In genomic region chr1:182242641-182243040, GRCh38 we compare ENCODE assay signal across 27 cellular contexts.
"Had no signal": no experiment of that assay in that cellular context is flagged by ENCODE, and none has a peak within 500 bp of the region (broad histone marks: within the 10 kb centered on the region; RNA-seq: fewer than 3 reads in every experiment).

No MANE protein-coding gene starts in this region.

- H3K27me3 ChIP-seq: colonic mucosa, dorsolateral prefrontal cortex, esophagus muscularis mucosa, esophagus squamous epithelium, foreskin keratinocyte, gastrocnemius medialis, gastroesophageal sphincter, heart left ventricle had no signal

- H3K27ac ChIP-seq: colonic mucosa, coronary artery, dorsolateral prefrontal cortex, epithelial cell of prostate, esophagus muscularis mucosa, esophagus squamous epithelium, foreskin keratinocyte, gastrocnemius medialis, gastroesophageal sphincter had no signal

- H3K4me3 ChIP-seq: colonic mucosa, coronary artery, dorsolateral prefrontal cortex, esophagus muscularis mucosa, esophagus squamous epithelium, gastrocnemius medialis, gastroesophageal sphincter, heart left ventricle had no signal

- DNase-seq: colonic mucosa; cortex of kidney; dermis blood vessel endothelial cell; dorsolateral prefrontal cortex; effector CD4-positive, alpha-beta T cell; effector CD8-positive, alpha-beta T cell; effector memory CD4-positive, alpha-beta T cell; effector memory CD8-positive, alpha-beta T cell; endodermal cell; erythroblast; esophagus squamous epithelium; foreskin fibroblast; foreskin keratinocyte; foreskin melanocyte; gastrocnemius medialis; glutamatergic neuron; head of caudate nucleus; heart left ventricle had no signal

- H3K36me3 ChIP-seq: colonic mucosa, esophagus muscularis mucosa, esophagus squamous epithelium, gastrocnemius medialis, gastroesophageal sphincter, heart left ventricle had no signal

- H3K9me3 ChIP-seq: colonic mucosa, esophagus muscularis mucosa, esophagus squamous epithelium, gastrocnemius medialis, gastroesophageal sphincter, heart left ventricle had no signal

- H3K4me1 ChIP-seq: colonic mucosa, esophagus muscularis mucosa, foreskin keratinocyte, gastrocnemius medialis, gastroesophageal sphincter had no signal

- ATAC-seq: effector memory CD8-positive, alpha-beta T cell; esophagus mucosa; foreskin keratinocyte; gastrocnemius medialis; gastroesophageal sphincter; heart left ventricle had no signal

- FAIRE-seq: colon, endometrium, endothelial cell of umbilical vein, frontal cortex had no signal
